1 cellular context compared by ENCODE assay signal in genomic region chr6:42572523-42572922, GRCh38.
TF ChIP-seq lines count a peak whose summit lies in the region.

No MANE protein-coding gene starts in this region.

TF ChIP-seq in HepG2, 621 proteins besides CTCF, POLR2A, EP300 and RAD21 (continued from another document):
- TF ChIP-seq DZIP1 (CRISPR knock-in tag; IDR thresholded peaks at IDR 0.05): no peak
- TF ChIP-seq, protein P1, sequence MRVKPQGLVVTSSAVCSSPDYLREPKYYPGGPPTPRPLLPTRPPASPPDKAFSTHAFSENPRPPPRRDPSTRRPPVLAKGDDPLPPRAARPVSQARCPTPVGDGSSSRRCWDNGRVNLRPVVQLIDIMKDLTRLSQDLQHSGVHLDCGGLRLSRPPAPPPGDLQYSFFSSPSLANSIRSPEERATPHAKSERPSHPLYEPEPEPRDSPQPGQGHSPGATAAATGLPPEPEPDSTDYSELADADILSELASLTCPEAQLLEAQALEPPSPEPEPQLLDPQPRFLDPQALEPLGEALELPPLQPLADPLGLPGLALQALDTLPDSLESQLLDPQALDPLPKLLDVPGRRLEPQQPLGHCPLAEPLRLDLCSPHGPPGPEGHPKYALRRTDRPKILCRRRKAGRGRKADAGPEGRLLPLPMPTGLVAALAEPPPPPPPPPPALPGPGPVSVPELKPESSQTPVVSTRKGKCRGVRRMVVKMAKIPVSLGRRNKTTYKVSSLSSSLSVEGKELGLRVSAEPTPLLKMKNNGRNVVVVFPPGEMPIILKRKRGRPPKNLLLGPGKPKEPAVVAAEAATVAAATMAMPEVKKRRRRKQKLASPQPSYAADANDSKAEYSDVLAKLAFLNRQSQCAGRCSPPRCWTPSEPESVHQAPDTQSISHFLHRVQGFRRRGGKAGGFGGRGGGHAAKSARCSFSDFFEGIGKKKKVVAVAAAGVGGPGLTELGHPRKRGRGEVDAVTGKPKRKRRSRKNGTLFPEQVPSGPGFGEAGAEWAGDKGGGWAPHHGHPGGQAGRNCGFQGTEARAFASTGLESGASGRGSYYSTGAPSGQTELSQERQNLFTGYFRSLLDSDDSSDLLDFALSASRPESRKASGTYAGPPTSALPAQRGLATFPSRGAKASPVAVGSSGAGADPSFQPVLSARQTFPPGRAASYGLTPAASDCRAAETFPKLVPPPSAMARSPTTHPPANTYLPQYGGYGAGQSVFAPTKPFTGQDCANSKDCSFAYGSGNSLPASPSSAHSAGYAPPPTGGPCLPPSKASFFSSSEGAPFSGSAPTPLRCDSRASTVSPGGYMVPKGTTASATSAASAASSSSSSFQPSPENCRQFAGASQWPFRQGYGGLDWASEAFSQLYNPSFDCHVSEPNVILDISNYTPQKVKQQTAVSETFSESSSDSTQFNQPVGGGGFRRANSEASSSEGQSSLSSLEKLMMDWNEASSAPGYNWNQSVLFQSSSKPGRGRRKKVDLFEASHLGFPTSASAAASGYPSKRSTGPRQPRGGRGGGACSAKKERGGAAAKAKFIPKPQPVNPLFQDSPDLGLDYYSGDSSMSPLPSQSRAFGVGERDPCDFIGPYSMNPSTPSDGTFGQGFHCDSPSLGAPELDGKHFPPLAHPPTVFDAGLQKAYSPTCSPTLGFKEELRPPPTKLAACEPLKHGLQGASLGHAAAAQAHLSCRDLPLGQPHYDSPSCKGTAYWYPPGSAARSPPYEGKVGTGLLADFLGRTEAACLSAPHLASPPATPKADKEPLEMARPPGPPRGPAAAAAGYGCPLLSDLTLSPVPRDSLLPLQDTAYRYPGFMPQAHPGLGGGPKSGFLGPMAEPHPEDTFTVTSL (CRISPR knock-in tag; IDR thresholded peaks at IDR 0.05; ENCODE audit: borderline replicate concordance): no peak
